9 cellular contexts compared by ENCODE assay signal in genomic region chr12:13100610-13100881, GRCh38. TPM values are rescaled to one million over a fixed set of nuclear protein-coding genes. Genes with fewer than 3 reads are reported as not detected.
A peak's percentile ranks its signal among the peaks of the same experiment; 100 is the strongest.
DNase-seq lines count a peak whose midpoint lies in the region; ATAC-seq, FAIRE-seq and TF ChIP-seq lines count a peak whose summit lies in the region.
"Had no signal": no experiment of that assay in that cellular context is flagged by ENCODE, and none has a peak within 500 bp of the region (broad histone marks: within the 10 kb centered on the region; RNA-seq: fewer than 3 reads in every experiment).

No MANE protein-coding gene starts in this region.

- H3K27ac ChIP-seq in SK-N-MC: peak overlapping the region; percentile 98
- peak overlapping the region; percentile 78 to 93 (median 80) for H3K27ac ChIP-seq in sigmoid colon

- H3K9me3 ChIP-seq in SK-N-MC (ENCODE audit: low read depth, low read length) (no peaks in the 10 kb centered on the region), sigmoid colon (no peaks in the 10 kb centered on the region)

- FAIRE-seq in GM19239 (lab: Jason Lieb, UNC): peak; percentile 37

- no peak for DNase-seq in GM19239 (ENCODE audit: insufficient read length, low spot score)
- no peak for DNase-seq in SK-N-MC (ENCODE audit: low read depth, low spot score)
- no peak for DNase-seq in fibroblast of the aortic adventitia (ENCODE audit: low read depth)
- no peak for DNase-seq in sigmoid colon
- DNase-seq in OCI-M2 (lab: John Stamatoyannopoulos, UW; ENCODE audit: unreplicated experiment): no peak
- no peak for DNase-seq in SKM-1 (lab: John Stamatoyannopoulos, UW; ENCODE audit: unreplicated experiment)
- DNase-seq: cerebellar nuclear complex had no signal

- H3K4me3 ChIP-seq in SK-N-MC: peak overlapping the region; percentile 76
- peak overlapping the region; percentile 44 for H3K4me3 ChIP-seq in fibroblast of the aortic adventitia (ENCODE audit: low read depth, low read length)
- peak overlapping the region in 3 of 4 donors; percentile 50 to 59 (median 57) for H3K4me3 ChIP-seq in sigmoid colon

- H3K9ac ChIP-seq in SK-N-MC (ENCODE audit: insufficient read length): peak overlapping the region; percentile 72

- ATAC-seq in GM18498 (IDR thresholded peaks at IDR 0.05; ENCODE audit: unreplicated experiment) (no peak), HG03571 (IDR thresholded peaks at IDR 0.05; ENCODE audit: unreplicated experiment) (no peak)

- peaks cover 0 to 45% (median 29%) of the 10 kb centered on the region in 4 donors for H3K4me1 ChIP-seq in sigmoid colon

- TF ChIP-seq EP300 in sigmoid colon (IDR thresholded peaks at IDR 0.05): no peak

- no peaks in the 10 kb centered on the region for H3K27me3 ChIP-seq in sigmoid colon

- H3K36me3 ChIP-seq in SK-N-MC (ENCODE audit: insufficient read depth, low read length): no peaks in the 10 kb centered on the region
- no peaks in the 10 kb centered on the region for H3K36me3 ChIP-seq in sigmoid colon

- intact Hi-C loops in sigmoid colon (cut with DNase I): loop anchor here (5.0 kb wide), 1 partner anchor 97 kb away; the partner anchor contains the start of gene EMP1

- WGBS in sigmoid colon, 2 donors: 13 to 16% methylated on average over 6 of the region's 6 CpGs

- no peak for TF ChIP-seq POLR2A in sigmoid colon (IDR thresholded peaks at IDR 0.05)

- TF ChIP-seq CTCF in fibroblast of the aortic adventitia (IDR thresholded peaks at IDR 0.05; ENCODE audit: insufficient read depth, low read length): no peak
- no peak for TF ChIP-seq CTCF in sigmoid colon (IDR thresholded peaks at IDR 0.05)

RNA-seq across cellular contexts. Expression of gene GSG1, which starts 2.9 kb away (rescaled TPM):
- 0.45 and 1.6 TPM in 2 replicates for total RNA-seq in fibroblast of the aortic adventitia (ENCODE audit: low replicate concordance)
- not detected for total RNA-seq in sigmoid colon
- not detected for polyA plus RNA-seq in sigmoid colon

RNA-seq across cellular contexts. Expression of gene FAM234B, which starts 56.4 kb away (rescaled TPM):
- 3.3 and 5.6 TPM in 2 replicates for total RNA-seq in fibroblast of the aortic adventitia (ENCODE audit: low replicate concordance)
- total RNA-seq in sigmoid colon: 1 to 10 TPM; 2.9 to 5.0 (median 4.7) TPM
- polyA plus RNA-seq in sigmoid colon: 1 to 10 TPM in 1 of 3 donors, under 1 TPM in 2; 0.60 to 1.1 (median 0.69) TPM
